ENCODE assay signal across 18 cellular contexts in genomic region chr19:56980864-56981263, GRCh38.
A peak's percentile ranks its signal among the peaks of the same experiment; 100 is the strongest.
DNase-seq lines count a peak whose midpoint lies in the region; ATAC-seq, FAIRE-seq and TF ChIP-seq lines count a peak whose summit lies in the region.
"Had no signal": no experiment of that assay in that cellular context is flagged by ENCODE, and none has a peak within 500 bp of the region (broad histone marks: within the 10 kb centered on the region; RNA-seq: fewer than 3 reads in every experiment).

No MANE protein-coding gene starts in this region.

- POLR2A ChIA-PET in activated CD4-positive, alpha-beta T cell treated with anti-CD3 and anti-CD28 coated beads, Interleukin-2, amount 10 ng/mL, durations not matched to agents 7 days and 5 days (lab: Charles Lee): no interaction called here

- peaks cover 60% of the 10 kb centered on the region for H3K4me1 ChIP-seq in testis
- H3K4me1 ChIP-seq: BLaER1, HAP-1 had no signal

- TF ChIP-seq CTCF in omental fat pad (IDR thresholded peaks at IDR 0.05) (no peak), testis (IDR thresholded peaks at IDR 0.05) (no peak)

- H3K36me3 Mint-ChIP-seq in activated CD4-positive, alpha-beta T cell treated with anti-CD3 and anti-CD28 coated beads, Interleukin-2, amount 10 ng/mL, durations not matched to agents 7 days and 5 days (ENCODE audit: low read depth): peaks cover 1% of the 10 kb centered on the region
- H3K36me3 Mint-ChIP-seq: CD14-positive monocyte had no signal

- no peaks in the 10 kb centered on the region for H3K36me3 ChIP-seq in testis (ENCODE audit: low read depth, missing control alignments)
- H3K36me3 ChIP-seq: BLaER1, HAP-1 had no signal

- H3K27ac Mint-ChIP-seq in activated CD4-positive, alpha-beta T cell treated with anti-CD3 and anti-CD28 coated beads, Interleukin-2, amount 10 ng/mL, durations not matched to agents 7 days and 5 days: no peak overlapping the region
- H3K27ac Mint-ChIP-seq: CD14-positive monocyte; CD4-positive, alpha-beta memory T cell had no signal

- H3K9me3 ChIP-seq in testis: no peaks in the 10 kb centered on the region

- peak overlapping the region; percentile 91 for H3K27ac ChIP-seq in testis
- H3K27ac ChIP-seq: BLaER1 had no signal

- H3K9me3 Mint-ChIP-seq in activated CD4-positive, alpha-beta T cell treated with anti-CD3 and anti-CD28 coated beads, Interleukin-2, amount 10 ng/mL, durations not matched to agents 7 days and 5 days: peaks cover 60% of the 10 kb centered on the region

- H3K4me1 Mint-ChIP-seq in activated CD4-positive, alpha-beta T cell treated with anti-CD3 and anti-CD28 coated beads, Interleukin-2, amount 10 ng/mL, durations not matched to agents 7 days and 5 days: no peaks in the 10 kb centered on the region
- H3K4me1 Mint-ChIP-seq: CD14-positive monocyte; CD4-positive, alpha-beta memory T cell had no signal

- TF ChIP-seq POLR2A in testis (IDR thresholded peaks at IDR 0.05): no peak

- H3K4me3 ChIP-seq in testis: no peak overlapping the region
- H3K4me3 ChIP-seq: BLaER1, HAP-1 had no signal

- intact Hi-C loops in testis (cut with DNase I; ENCODE audit: low total_unique reads): no loop called here

- WGBS in testis, 2 donors: 26 to 28% methylated on average over 19 of the region's 19 CpGs

- DNase-seq in left kidney (ENCODE audit: low read depth, low spot score): peak; percentile 95
- DNase-seq in omental fat pad (ENCODE audit: low spot score): no peak
- peak; percentile 91 for DNase-seq in testis
- no peak for DNase-seq in activated CD4-positive, alpha-beta T cell treated with anti-CD3 and anti-CD28 coated beads, Interleukin-2, amount 10 ng/mL, durations not matched to agents 7 days and 5 days
- DNase-seq: 8988T; CD4-positive, alpha-beta memory T cell; DMS153; DMS79; GDM1 had no signal

- peak; percentile 89 for ATAC-seq in omental fat pad (ENCODE audit: low FRiP score)
- no peak for ATAC-seq in GM18867 (IDR thresholded peaks at IDR 0.05; ENCODE audit: unreplicated experiment)
- no peak for ATAC-seq in GM19397 (IDR thresholded peaks at IDR 0.05; ENCODE audit: unreplicated experiment)

- no peaks in the 10 kb centered on the region for H3K27me3 ChIP-seq in testis
- H3K27me3 ChIP-seq: BLaER1 had no signal

- CTCF ChIA-PET in activated CD4-positive, alpha-beta T cell treated with anti-CD3 and anti-CD28 coated beads, Interleukin-2, amount 10 ng/mL, durations not matched to agents 7 days and 5 days (lab: Charles Lee): no interaction called here

- H3K4me3 Mint-ChIP-seq in activated CD4-positive, alpha-beta T cell treated with anti-CD3 and anti-CD28 coated beads, Interleukin-2, amount 10 ng/mL, durations not matched to agents 7 days and 5 days: no peak overlapping the region
- H3K4me3 Mint-ChIP-seq: CD14-positive monocyte; CD4-positive, alpha-beta memory T cell had no signal

- no peaks in the 10 kb centered on the region for H3K27me3 Mint-ChIP-seq in activated CD4-positive, alpha-beta T cell treated with anti-CD3 and anti-CD28 coated beads, Interleukin-2, amount 10 ng/mL, durations not matched to agents 7 days and 5 days

- FAIRE-seq in TTC549 (lab: Jason Lieb, UNC): peak; percentile 89
- FAIRE-seq: GM12892, GM18507, H1 had no signal

Comparison
In these comparisons a context has a peak if more than half of its experiments do, and no peak if none do; other contexts are left out.
1. DNase-seq: peak in left kidney (single experiment) and testis (single experiment); none in omental fat pad (single experiment) and activated CD4-positive, alpha-beta T cell treated with anti-CD3 and anti-CD28 coated beads, Interleukin-2, amount 10 ng/mL, durations not matched to agents 7 days and 5 days (single experiment).